In the genomic region with DNA sequence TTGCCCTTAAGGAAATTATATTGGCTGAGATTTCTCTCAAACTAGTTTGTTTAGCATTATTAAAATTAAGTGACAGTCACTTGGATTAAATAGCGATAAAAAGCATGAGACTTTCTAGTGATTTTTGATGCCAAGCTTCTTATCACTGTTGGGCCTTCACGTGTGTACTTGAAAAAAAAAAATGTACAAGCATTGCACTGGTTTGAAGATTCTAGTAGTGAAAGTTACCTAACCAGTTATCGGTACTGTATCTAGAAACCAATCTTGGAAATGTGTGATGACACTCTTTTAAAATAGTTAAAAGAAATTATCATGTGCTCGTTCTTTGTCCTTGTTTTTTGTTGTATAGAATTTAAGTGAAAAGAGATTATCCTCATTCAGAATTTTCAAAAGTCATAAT, we compare ENCODE assay signal across 10 cellular contexts.
DNase-seq lines count a peak whose midpoint lies in the region; FAIRE-seq and TF ChIP-seq lines count a peak whose summit lies in the region.
"Had no signal": no experiment of that assay in that cellular context is flagged by ENCODE, and none has a peak within 500 bp of the region (broad histone marks: within the 10 kb centered on the region; RNA-seq: fewer than 3 reads in every experiment).

No MANE protein-coding gene starts in this region.

- no peak overlapping the region for H2BK5ac ChIP-seq in neuronal stem cell (ENCODE audit: low read length)

- peaks cover 19% of the 10 kb centered on the region; the same call in 1 of the 2 replicates for H3F3A ChIP-seq in PC-9 (ENCODE audit: insufficient read depth, low read depth)
- no peaks in the 10 kb centered on the region for H3F3A ChIP-seq in smooth muscle cell (ENCODE audit: low read depth)

- POLR2A ChIA-PET in PC-9 (lab: Charles Lee; ENCODE audit: unreplicated experiment), result interaction anchor here (0.7 kb wide), 1 partner anchor 106 kb away, joined by 10 read pairs; no protein-coding TSS in a partner anchor

- H3K4me1 ChIP-seq in PC-9 (replicated peaks; ENCODE audit: insufficient read depth) (no peaks in the 10 kb centered on the region), kidney (ENCODE audit: control insufficient read depth in 1 of 2, insufficient read depth in 1 of 2, low read depth in 1 of 2, low read length in 2 of 2) (no peaks in the 10 kb centered on the region), smooth muscle cell (ENCODE audit: low read depth) (peaks cover 20% of the 10 kb centered on the region), neuronal stem cell (ENCODE audit: control insufficient read depth in 2 of 2, insufficient read depth in 1 of 2, low read depth in 1 of 2, low read length in 2 of 2) (peaks cover 2% of the 10 kb centered on the region in 2 donors)

- BruUV-seq in PC-9 (replicated peaks; lab: Mats Ljungman, UMichigan), result no TSS peak

- H2AFZ ChIP-seq in PC-9 (no peak overlapping the region), smooth muscle cell (ENCODE audit: low read depth) (no peak overlapping the region), neuronal stem cell (ENCODE audit: low read length) (no peak overlapping the region)
- H2AFZ ChIP-seq: GM23248 had no signal

- TF ChIP-seq CTCF in PC-9 (conservative IDR thresholded peaks at IDR 0.05), result no peak
- TF ChIP-seq CTCF in kidney (IDR thresholded peaks at IDR 0.05; ENCODE audit: borderline replicate concordance, extremely low read depth, insufficient read depth), result no peak
- TF ChIP-seq CTCF in smooth muscle cell (IDR thresholded peaks at IDR 0.05; ENCODE audit: borderline replicate concordance, insufficient read depth, poor library complexity, severe bottlenecking), result no peak

- H3K36me3 ChIP-seq in PC-9 (ENCODE audit: low read depth) (0 out of 2 replicates have a peak, but pooled peaks cover 24% of the 10 kb centered on the region), kidney (ENCODE audit: control insufficient read depth in 1 of 2, insufficient read depth in 2 of 2, low read length in 2 of 2) (peaks cover 11 to 31% of the 10 kb centered on the region in 2 donors), smooth muscle cell (ENCODE audit: low read depth) (no peaks in the 10 kb centered on the region), neuronal stem cell (replicated peaks in 1 of 2; ENCODE audit: control insufficient read depth in 2 of 2, insufficient read depth in 2 of 2, low read length in 2 of 2) (peaks cover 16 to 71% of the 10 kb centered on the region in 2 donors)

- no peak overlapping the region for H2BK12ac ChIP-seq in neuronal stem cell (ENCODE audit: low read length)

- no peak overlapping the region for H3K9ac ChIP-seq in kidney (ENCODE audit: low read length in 2 of 2)
- H3K9ac ChIP-seq in smooth muscle cell (ENCODE audit: low read depth), result no peak overlapping the region
- no peak overlapping the region for H3K9ac ChIP-seq in neuronal stem cell (ENCODE audit: low read depth, low read length, poor library complexity)
- H3K9ac ChIP-seq: GM23248 had no signal

- DNase-seq in PC-9 (no peak), kidney (no peak), smooth muscle cell (lab: John Stamatoyannopoulos, UW; ENCODE audit: unreplicated experiment) (no peak), OCI-M1 (lab: John Stamatoyannopoulos, UW) (no peak), neuronal stem cell (ENCODE audit: low spot score) (no peak), NCI-H524 (lab: John Stamatoyannopoulos, UW) (no peak)
- DNase-seq: DMS53, GM23248, H9 had no signal

- FAIRE-seq in G401.6 (lab: Jason Lieb, UNC) (peak; percentile 53), kidney (lab: Jason Lieb, UNC) (peak; percentile 13)

- H3K4ac ChIP-seq in neuronal stem cell (ENCODE audit: low read length), result no peak overlapping the region

- H2BK120ac ChIP-seq in neuronal stem cell (ENCODE audit: low read depth, low read length), result no peak overlapping the region

- no peaks in the 10 kb centered on the region for H3K79me1 ChIP-seq in neuronal stem cell (ENCODE audit: low read depth, low read length)

- no peak overlapping the region for H2BK15ac ChIP-seq in neuronal stem cell (ENCODE audit: low read length)

- H3K23ac ChIP-seq in neuronal stem cell (ENCODE audit: low read depth, low read length, poor library complexity), result no peak overlapping the region

- H3K79me2 ChIP-seq in PC-9 (ENCODE audit: low read depth), result peaks cover 31% of the 10 kb centered on the region
- H3K79me2 ChIP-seq in smooth muscle cell (ENCODE audit: low read depth), result peaks cover 92% of the 10 kb centered on the region

- no peaks in the 10 kb centered on the region for H3K9me2 ChIP-seq in PC-9 (ENCODE audit: insufficient read depth)

- H3K4me3 ChIP-seq in PC-9 (no peak overlapping the region), kidney (ENCODE audit: low read length in 2 of 2) (no peak overlapping the region), smooth muscle cell (no peak overlapping the region), neuronal stem cell (ENCODE audit: low read length in 2 of 2) (no peak overlapping the region)
- H3K4me3 ChIP-seq: GM23248 had no signal

- no peak overlapping the region for H3K14ac ChIP-seq in neuronal stem cell (ENCODE audit: low read length)

- 0 out of 2 replicates have a peak overlapping the region, but pooled peaks have one; percentile 8 for H3K27ac ChIP-seq in PC-9
- H3K27ac ChIP-seq in kidney (ENCODE audit: low read depth in 2 of 2, low read length in 2 of 2), result no peak overlapping the region
- H3K27ac ChIP-seq in smooth muscle cell (ENCODE audit: low read depth), result peak overlapping the region; percentile 19
- H3K27ac ChIP-seq in neuronal stem cell (replicated peaks; ENCODE audit: low read length), result no peak overlapping the region
- H3K27ac ChIP-seq: GM23248 had no signal

- intact Hi-C loops in PC-9 (cut with micrococcal nuclease; ENCODE audit: unreplicated experiment) (no loop called here), kidney (cut with DNase I) (no loop called here)

- H3K18ac ChIP-seq in neuronal stem cell (ENCODE audit: low read length), result no peak overlapping the region

- no peaks in the 10 kb centered on the region for H3K27me3 ChIP-seq in PC-9 (ENCODE audit: insufficient read depth, low read depth)
- H3K27me3 ChIP-seq in smooth muscle cell (ENCODE audit: low read depth), result no peaks in the 10 kb centered on the region
- H3K27me3 ChIP-seq in neuronal stem cell (ENCODE audit: control insufficient read depth in 3 of 3, insufficient read depth in 3 of 3, low read depth in 1 of 3, low read length in 3 of 3), result no peaks in the 10 kb centered on the region

- H3K4me2 ChIP-seq in PC-9 (no peak overlapping the region), smooth muscle cell (no peak overlapping the region), neuronal stem cell (ENCODE audit: insufficient read depth, low read length, poor library complexity, severe bottlenecking) (no peak overlapping the region)

- no peak overlapping the region for H4K8ac ChIP-seq in neuronal stem cell (ENCODE audit: low read depth, low read length)

- H4K91ac ChIP-seq in neuronal stem cell (ENCODE audit: low read depth, low read length, poor library complexity), result no peak overlapping the region

- H3K9me3 ChIP-seq in PC-9 (ENCODE audit: insufficient read depth, low read depth) (no peaks in the 10 kb centered on the region), kidney (ENCODE audit: control insufficient read depth in 1 of 2, low read length in 2 of 2) (no peaks in the 10 kb centered on the region), smooth muscle cell (replicated peaks; ENCODE audit: low read depth) (no peaks in the 10 kb centered on the region), neuronal stem cell (replicated peaks in 1 of 2; ENCODE audit: control insufficient read depth in 2 of 2, insufficient read depth in 1 of 2, low read depth in 1 of 2, low read length in 2 of 2) (peaks cover 0 to 5% of the 10 kb centered on the region in 2 donors)

- no peak overlapping the region for H2AK5ac ChIP-seq in neuronal stem cell (ENCODE audit: low read depth, low read length)

- CTCF ChIA-PET in PC-9 (lab: Charles Lee), result interaction anchor here (0.6 kb wide), 1 partner anchor 598 kb away, joined by 3 read pairs; no protein-coding TSS in a partner anchor

- 85% methylated on average over 4 of the region's 4 CpGs for WGBS in smooth muscle cell (ENCODE audit: low lambda C conversion rate)
- no CpG with 5 or more reads among the region's 4 CpGs for WGBS in neuronal stem cell (ENCODE audit: extremely low coverage in 2 of 2, insufficient read length in 2 of 2, insufficient replicate concordance in 1 of 2), 2 donors

- peaks cover 21% of the 10 kb centered on the region; the same call in 1 of the 2 replicates for H4K20me1 ChIP-seq in PC-9 (ENCODE audit: insufficient read depth)
- peaks cover 76% of the 10 kb centered on the region for H4K20me1 ChIP-seq in smooth muscle cell (ENCODE audit: low read depth)

Comparison
In these comparisons a context has a peak if more than half of its experiments do, and no peak if none do; other contexts are left out.
1. H3K27ac ChIP-seq: peak in PC-9 (single experiment) and smooth muscle cell (single experiment); none in kidney (0 of 2) and neuronal stem cell (single experiment).